In genomic region chr17:65659512-65659911, GRCh38 we compare ENCODE assay signal across 35 cellular contexts.
"Had no signal": no experiment of that assay in that cellular context is flagged by ENCODE, and none has a peak within 500 bp of the region (broad histone marks: within the 10 kb centered on the region; RNA-seq: fewer than 3 reads in every experiment).

No MANE protein-coding gene starts in this region.

- H3K27ac Mint-ChIP-seq: activated B cell treated with CpG ODN at 0.5 μM for 24 hours; activated CD4-positive, alpha-beta memory T cell treated with anti-CD3 and anti-CD28 coated beads for 36 hours; activated CD4-positive, alpha-beta T cell treated with anti-CD3 and anti-CD28 coated beads, Interleukin-2, amount 10 ng/mL, durations not matched to agents 24 days and 14 days; activated CD8-positive, alpha-beta T cell treated with anti-CD3 and anti-CD28 coated beads for 36 hours; activated naive CD4-positive, alpha-beta T cell treated with anti-CD3 and anti-CD28 coated beads, Interleukin-2, amount 10 ng/mL, durations not matched to agents 7 days and 5 days; activated naive CD4-positive, alpha-beta T cell treated with anti-CD3 and anti-CD28 coated beads, Interleukin-2, amount 50 U/mL, for 72 hours; activated naive CD8-positive, alpha-beta T cell treated with anti-CD3 and anti-CD28 coated beads for 36 hours; activated T-cell treated with anti-CD3 and anti-CD28 coated beads, Interleukin-2, amount 50 U/mL, for 72 hours; activated T-helper 1 cell treated with anti-CD3 and anti-CD28 coated beads, Interleukin-12 subunit alpha, Interleukin-12 subunit beta, Interleukin-2, Interleukin-4 antibody, amounts not matched to agents 30 ng/mL and 10 ng/mL and 1 ng/mL, durations not matched to agents 14 hours and 24 hours and 36 hours; activated T-helper 17 cell treated with anti-CD3 and anti-CD28 coated beads, Interleukin-2, amount 50 U/mL, for 72 hours; T-helper 1 cell treated with Interleukin-12 subunit alpha and Interleukin-12 subunit beta and Interleukin-4 antibody, amounts not matched to agents 30 μg/mL and 1 μg/mL, for 36 hours; T-helper 2 cell treated with Interferon-gamma antibody and Interleukin-4, amounts not matched to agents 5 μg/mL and 100 μg/mL, for 36 hours had no signal

- H3K9me3 ChIP-seq: adrenal gland, body of pancreas, breast epithelium had no signal

- H3K4me3 Mint-ChIP-seq: activated B cell treated with CpG ODN at 0.5 μM for 24 hours; activated CD4-positive, alpha-beta memory T cell treated with anti-CD3 and anti-CD28 coated beads for 36 hours; activated CD4-positive, alpha-beta T cell treated with anti-CD3 and anti-CD28 coated beads, Interleukin-2, amount 10 ng/mL, durations not matched to agents 24 days and 14 days; activated CD8-positive, alpha-beta T cell treated with anti-CD3 and anti-CD28 coated beads for 36 hours; activated naive CD4-positive, alpha-beta T cell treated with anti-CD3 and anti-CD28 coated beads, Interleukin-2, amount 10 ng/mL, durations not matched to agents 7 days and 5 days; activated naive CD8-positive, alpha-beta T cell treated with anti-CD3 and anti-CD28 coated beads for 36 hours; activated T-cell treated with anti-CD3 and anti-CD28 coated beads, Interleukin-2, amount 50 U/mL, for 4 hours; activated T-cell treated with anti-CD3 and anti-CD28 coated beads, Interleukin-2, amount 50 U/mL, for 72 hours; activated T-helper 1 cell treated with anti-CD3 and anti-CD28 coated beads, Interleukin-12 subunit alpha, Interleukin-12 subunit beta, Interleukin-2, Interleukin-4 antibody, amounts not matched to agents 30 ng/mL and 10 ng/mL and 1 ng/mL, durations not matched to agents 14 hours and 24 hours and 36 hours; activated T-helper 17 cell treated with anti-CD3 and anti-CD28 coated beads, Interleukin-2, amount 50 U/mL, for 72 hours; T-helper 1 cell treated with Interleukin-12 subunit alpha and Interleukin-12 subunit beta and Interleukin-4 antibody, amounts not matched to agents 30 μg/mL and 1 μg/mL, for 36 hours; T-helper 2 cell treated with Interferon-gamma antibody and Interleukin-4, amounts not matched to agents 5 μg/mL and 100 μg/mL, for 36 hours had no signal

- H3K4me1 ChIP-seq: adrenal gland, body of pancreas, breast epithelium had no signal

- H3K4me3 ChIP-seq: adrenal gland, body of pancreas, breast epithelium had no signal

- H3K9me3 Mint-ChIP-seq: activated CD4-positive, alpha-beta T cell treated with anti-CD3 and anti-CD28 coated beads, Interleukin-2, amount 10 ng/mL, durations not matched to agents 24 days and 14 days; activated CD8-positive, alpha-beta T cell treated with anti-CD3 and anti-CD28 coated beads for 36 hours; activated T-helper 1 cell treated with anti-CD3 and anti-CD28 coated beads, Interleukin-12 subunit alpha, Interleukin-12 subunit beta, Interleukin-2, Interleukin-4 antibody, amounts not matched to agents 30 ng/mL and 10 ng/mL and 1 ng/mL, durations not matched to agents 14 hours and 24 hours and 36 hours; activated T-helper 17 cell treated with anti-CD3 and anti-CD28 coated beads, Interleukin-2, amount 50 U/mL, for 72 hours; T-helper 1 cell treated with Interleukin-12 subunit alpha and Interleukin-12 subunit beta and Interleukin-4 antibody, amounts not matched to agents 30 μg/mL and 1 μg/mL, for 36 hours; T-helper 2 cell treated with Interferon-gamma antibody and Interleukin-4, amounts not matched to agents 5 μg/mL and 100 μg/mL, for 36 hours had no signal

- ATAC-seq: activated CD8-positive, alpha-beta T cell treated with anti-CD3 and anti-CD28 coated beads for 36 hours; activated naive CD4-positive, alpha-beta T cell treated with anti-CD3 and anti-CD28 coated beads, Interleukin-2, amount 50 U/mL, for 72 hours; activated T-cell treated with anti-CD3 and anti-CD28 coated beads, Interleukin-2, amount 50 U/mL, for 4 hours; activated T-cell treated with anti-CD3 and anti-CD28 coated beads, Interleukin-2, amount 50 U/mL, for 72 hours; activated T-helper 17 cell treated with anti-CD3 and anti-CD28 coated beads, Interleukin-2, amount 50 U/mL, for 72 hours; body of pancreas had no signal

- DNase-seq: activated B cell treated with CpG ODN at 0.5 μM for 24 hours; activated CD4-positive, alpha-beta memory T cell treated with anti-CD3 and anti-CD28 coated beads for 36 hours; activated CD4-positive, alpha-beta T cell treated with anti-CD3 and anti-CD28 coated beads for 4 hours; activated CD4-positive, alpha-beta T cell treated with anti-CD3 and anti-CD28 coated beads, Interleukin-2, amount 10 ng/mL, durations not matched to agents 24 days and 14 days; activated CD4-positive, alpha-beta T cell treated with anti-CD3 and anti-CD28 coated beads, Interleukin-2, amount 50 U/mL, for 1 hour; activated CD4-positive, alpha-beta T cell treated with anti-CD3 and anti-CD28 coated beads, Interleukin-2, amount 50 U/mL, for 4 hours; activated CD4-positive, CD25-positive, alpha-beta regulatory T cell treated with anti-CD3 and anti-CD28 coated beads, Interleukin-2, amount 50 U/mL, for 72 hours; activated CD8-positive, alpha-beta memory T cell treated with anti-CD3 and anti-CD28 coated beads, Interleukin-2, amount 50 U/mL, for 4 hours; activated CD8-positive, alpha-beta T cell treated with anti-CD3 and anti-CD28 coated beads for 36 hours; activated effector memory CD4-positive, alpha-beta T cell treated with anti-CD3 and anti-CD28 coated beads, Interleukin-2, amount 50 U/mL, for 16 hours; activated naive CD4-positive, alpha-beta T cell treated with anti-CD3 and anti-CD28 coated beads, Interleukin-2, amount 10 ng/mL, durations not matched to agents 7 days and 5 days; activated naive CD4-positive, alpha-beta T cell treated with Interleukin-2 at 50 U/mL for 16 hours; activated naive CD8-positive, alpha-beta T cell treated with anti-CD3 and anti-CD28 coated beads for 36 hours; activated T-cell treated with anti-CD3 and anti-CD28 coated beads for 4 hours; activated T-cell treated with anti-CD3 and anti-CD28 coated beads, Interleukin-2, amount 50 U/mL, for 1 hour; activated T-cell treated with anti-CD3 and anti-CD28 coated beads, Interleukin-2, amount 50 U/mL, for 4 hours; activated T-cell treated with anti-CD3 and anti-CD28 coated beads, Interleukin-2, amount 50 U/mL, for 72 hours; adrenal gland; amniotic stem cell; aorta; body of pancreas; brain microvascular endothelial cell; central memory CD4-positive, alpha-beta T cell; T-helper 1 cell; T-helper 2 cell; T-helper 9 cell had no signal

- H3K27me3 ChIP-seq: adrenal gland, body of pancreas, brain microvascular endothelial cell, breast epithelium had no signal

- H3K36me3 Mint-ChIP-seq: activated CD4-positive, alpha-beta memory T cell treated with anti-CD3 and anti-CD28 coated beads for 36 hours; activated naive CD4-positive, alpha-beta T cell treated with anti-CD3 and anti-CD28 coated beads, Interleukin-2, amount 10 ng/mL, durations not matched to agents 7 days and 5 days; activated naive CD4-positive, alpha-beta T cell treated with anti-CD3 and anti-CD28 coated beads, Interleukin-2, amount 50 U/mL, for 72 hours; activated naive CD8-positive, alpha-beta T cell treated with anti-CD3 and anti-CD28 coated beads for 36 hours had no signal

- FAIRE-seq: astrocyte, TTC549 had no signal

- H3K27me3 Mint-ChIP-seq: activated B cell treated with CpG ODN at 0.5 μM for 24 hours; activated CD4-positive, alpha-beta memory T cell treated with anti-CD3 and anti-CD28 coated beads for 36 hours; activated CD4-positive, alpha-beta T cell treated with anti-CD3 and anti-CD28 coated beads, Interleukin-2, amount 10 ng/mL, durations not matched to agents 24 days and 14 days; activated naive CD4-positive, alpha-beta T cell treated with anti-CD3 and anti-CD28 coated beads, Interleukin-2, amount 10 ng/mL, durations not matched to agents 7 days and 5 days; activated T-helper 17 cell treated with anti-CD3 and anti-CD28 coated beads, Interleukin-2, amount 50 U/mL, for 72 hours had no signal

- H3K27ac ChIP-seq: adrenal gland, body of pancreas, brain microvascular endothelial cell, breast epithelium, VCaP had no signal

- H3K36me3 ChIP-seq: adrenal gland, brain microvascular endothelial cell, breast epithelium had no signal

- H3K4me1 Mint-ChIP-seq: activated B cell treated with CpG ODN at 0.5 μM for 24 hours; activated CD4-positive, alpha-beta T cell treated with anti-CD3 and anti-CD28 coated beads, Interleukin-2, amount 10 ng/mL, durations not matched to agents 24 days and 14 days had no signal
